In the genomic region with DNA sequence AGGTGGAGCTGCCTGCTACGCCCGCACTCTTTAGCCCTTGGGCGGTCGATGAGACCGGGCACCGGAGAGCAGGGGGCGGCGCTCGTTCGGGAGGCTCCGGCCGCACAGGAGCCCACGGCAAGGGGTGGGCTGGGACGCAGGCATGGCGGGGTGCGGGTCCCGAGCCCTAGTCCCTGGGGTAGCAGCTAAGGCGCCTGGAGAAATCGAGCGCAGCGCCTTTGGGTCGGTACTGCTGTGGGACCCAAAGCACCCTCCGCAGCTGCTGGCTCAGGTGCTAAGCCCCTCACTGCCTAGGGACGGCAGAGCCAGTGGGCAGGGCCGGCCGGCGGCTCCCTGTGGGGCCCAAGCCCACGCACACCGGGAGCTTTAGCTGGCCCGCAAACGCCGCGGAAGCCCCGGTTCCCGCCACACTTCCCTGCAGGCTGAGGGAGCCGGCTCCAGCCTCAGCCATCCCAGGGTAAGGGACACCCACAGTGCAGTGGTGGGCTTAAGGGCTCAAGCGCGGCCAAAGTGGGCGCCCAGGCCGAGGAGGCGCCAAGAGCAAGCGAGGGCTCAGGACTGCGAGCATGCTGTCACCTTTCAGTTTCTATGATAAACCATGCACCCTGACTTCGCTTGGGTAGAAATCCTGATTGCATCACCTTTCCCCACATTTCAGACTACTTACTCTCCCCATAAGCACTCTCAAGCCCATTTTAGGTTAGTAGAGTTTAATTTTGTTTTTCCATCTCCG, we compare ENCODE assay signal across 16 cellular contexts. TPM values are rescaled to one million over a fixed set of nuclear protein-coding genes. Genes with fewer than 3 reads are reported as not detected.
DNase-seq lines count a peak whose midpoint lies in the region; ATAC-seq, FAIRE-seq and TF ChIP-seq lines count a peak whose summit lies in the region.
"Had no signal": no experiment of that assay in that cellular context is flagged by ENCODE, and none has a peak within 500 bp of the region (broad histone marks: within the 10 kb centered on the region; RNA-seq: fewer than 3 reads in every experiment).

No MANE protein-coding gene starts in this region.

- no peak overlapping the region for H3K18ac ChIP-seq in H1 (ENCODE audit: extremely low read depth, low read length)

- H4K5ac ChIP-seq in H1 (ENCODE audit: insufficient read length, low read depth, low read length): no peak overlapping the region

- H3K79me1 ChIP-seq in H1 (ENCODE audit: low read depth, low read length): no peaks in the 10 kb centered on the region

- peak overlapping the region; percentile 29; the same call in 1 of the 2 replicates for H4K8ac ChIP-seq in H1 (ENCODE audit: extremely low read depth, insufficient read depth, low read length)

- POLR2A ChIA-PET in H1 (lab: Charles Lee; ENCODE audit: partially characterized antibody): interaction anchor here (1.3 kb wide), 1 partner anchor 286 kb away, joined by 4 read pairs; no protein-coding TSS in a partner anchor
- POLR2A ChIA-PET in Caco-2 (lab: Charles Lee): no interaction called here

- H4K91ac ChIP-seq in H1 (replicated peaks; ENCODE audit: insufficient read length, low read length): peak overlapping the region; percentile 71

- CTCF ChIA-PET in H1 (lab: Charles Lee; ENCODE audit: partially characterized antibody) (interaction anchor here (0.7 to 4.0 kb wide), 14 partner anchors 12 to 489 kb away, joined by 3 to 34 read pairs (median 4); no protein-coding TSS in a partner anchor), Caco-2 (lab: Charles Lee) (interaction anchor here (1.6 kb wide), 1 partner anchor 52 kb away, joined by 5 read pairs; the partner anchor contains the start of gene MYLIP)

- no peak overlapping the region for H3K56ac ChIP-seq in H1 (replicated peaks; ENCODE audit: insufficient read length, low read depth, low read length)

- H3K4me2 ChIP-seq in GM23338 (no peak overlapping the region), H1 (ENCODE audit: insufficient read depth in 1 of 2, low read depth in 2 of 2, low read length in 2 of 2) (no peak overlapping the region), neural progenitor cell (no peak overlapping the region)

- H3K27ac ChIP-seq in GM23338 (ENCODE audit: low read depth): no peak overlapping the region
- no peak overlapping the region for H3K27ac ChIP-seq in H1 (ENCODE audit: low read depth, low read length)
- H3K27ac ChIP-seq in neural progenitor cell: no peak overlapping the region
- H3K27ac ChIP-seq in SJCRH30: no peak overlapping the region
- H3K27ac ChIP-seq: brain microvascular endothelial cell, SK-N-MC had no signal

- H3K36me3 Mint-ChIP-seq in activated CD4-positive, alpha-beta T cell treated with anti-CD3 and anti-CD28 coated beads, Interleukin-2, amount 10 ng/mL, durations not matched to agents 24 days and 14 days (ENCODE audit: low read depth): peaks cover 12% of the 10 kb centered on the region
- H3K36me3 Mint-ChIP-seq in GM23338 (ENCODE audit: low read depth) (no peaks in the 10 kb centered on the region), neural progenitor cell (no peaks in the 10 kb centered on the region), Caco-2 (ENCODE audit: insufficient read depth, unreplicated experiment) (no peaks in the 10 kb centered on the region)

- H3K9me3 ChIP-seq in H1 (ENCODE audit: insufficient read depth in 2 of 2, low read depth in 1 of 2, low read length in 1 of 2) (no peaks in the 10 kb centered on the region; a peak in 1 of 4 replicates), neural progenitor cell (ENCODE audit: low read depth) (no peaks in the 10 kb centered on the region), Caco-2 (no peaks in the 10 kb centered on the region), SJCRH30 (replicated peaks) (no peaks in the 10 kb centered on the region)

- H3K27me3 ChIP-seq in GM23338 (ENCODE audit: insufficient read depth): no peaks in the 10 kb centered on the region
- H3K27me3 ChIP-seq in H1 (replicated peaks in 1 of 4; ENCODE audit: control insufficient read depth in 3 of 4, extremely low read depth in 1 of 4, insufficient read depth in 3 of 4, low read length in 3 of 4): no peaks in the 10 kb centered on the region
- no peaks in the 10 kb centered on the region for H3K27me3 ChIP-seq in neural progenitor cell
- H3K27me3 ChIP-seq in Caco-2 (replicated peaks; ENCODE audit: control insufficient read depth, insufficient read depth, low read length): no peaks in the 10 kb centered on the region
- no peaks in the 10 kb centered on the region for H3K27me3 ChIP-seq in SJCRH30
- H3K27me3 ChIP-seq: brain microvascular endothelial cell had no signal

- H3K27me3 Mint-ChIP-seq in activated CD4-positive, alpha-beta T cell treated with anti-CD3 and anti-CD28 coated beads, Interleukin-2, amount 10 ng/mL, durations not matched to agents 24 days and 14 days: no peaks in the 10 kb centered on the region
- no peaks in the 10 kb centered on the region for H3K27me3 Mint-ChIP-seq in GM23338 (ENCODE audit: insufficient read depth, low read depth, poor library complexity)
- H3K27me3 Mint-ChIP-seq in neural progenitor cell (ENCODE audit: insufficient read depth, low read depth): peaks cover 13% of the 10 kb centered on the region
- no peaks in the 10 kb centered on the region for H3K27me3 Mint-ChIP-seq in Caco-2 (ENCODE audit: insufficient read depth, unreplicated experiment)

- peak overlapping the region; percentile 96 for H2AFZ ChIP-seq in GM23338
- H2AFZ ChIP-seq in H1 (ENCODE audit: low read length): no peak overlapping the region; the same call in 1 of the 2 replicates
- no peak overlapping the region for H2AFZ ChIP-seq in neural progenitor cell (replicated peaks)

- H3K4me3 Mint-ChIP-seq in activated CD4-positive, alpha-beta T cell treated with anti-CD3 and anti-CD28 coated beads, Interleukin-2, amount 10 ng/mL, durations not matched to agents 24 days and 14 days: peak overlapping the region; percentile 69
- H3K4me3 Mint-ChIP-seq in GM23338 (no peak overlapping the region; the same call in 2 of the 3 replicates), neural progenitor cell (no peak overlapping the region), Caco-2 (ENCODE audit: unreplicated experiment) (no peak overlapping the region)

- no peaks in the 10 kb centered on the region for H3K9me2 ChIP-seq in GM23338 (ENCODE audit: insufficient read depth)

- H3K4ac ChIP-seq in H1 (replicated peaks; ENCODE audit: insufficient read length, low read depth, low read length): no peak overlapping the region

- no peak overlapping the region for H3K4me3 ChIP-seq in GM23338
- no peak overlapping the region for H3K4me3 ChIP-seq in H1 (ENCODE audit: extremely low read depth in 1 of 4, insufficient read depth in 2 of 4, low read depth in 3 of 4, low read length in 4 of 4)
- H3K4me3 ChIP-seq in neural progenitor cell: no peak overlapping the region
- no peak overlapping the region for H3K4me3 ChIP-seq in Caco-2 (ENCODE audit: low read depth, low read length)
- no peak overlapping the region for H3K4me3 ChIP-seq in SJCRH30
- H3K4me3 ChIP-seq: SK-N-MC had no signal

- H2BK5ac ChIP-seq in H1 (ENCODE audit: low read depth, low read length): no peak overlapping the region

- TF ChIP-seq CTCF in GM23338 (conservative IDR thresholded peaks at IDR 0.05; ENCODE audit: low read depth in 2 of 2) (no peak), H1 (IDR thresholded peaks at IDR 0.05; ENCODE audit: control extremely low read depth in 1 of 3, insufficient read depth in 1 of 3, low read depth in 1 of 3, low read length in 3 of 3) (no peak), neural progenitor cell (IDR thresholded peaks at IDR 0.05) (no peak), GM20000 (IDR thresholded peaks at IDR 0.05; ENCODE audit: extremely low read depth, missing control alignments) (no peak), Caco-2 (IDR thresholded peaks at IDR 0.05; ENCODE audit: insufficient read depth in 1 of 2, low read depth in 1 of 2, low read length in 1 of 2, severe bottlenecking in 1 of 2, unreplicated experiment in 1 of 2) (no peak)

- H3K14ac ChIP-seq in H1 (ENCODE audit: insufficient read length): no peak overlapping the region

- peaks cover 18% of the 10 kb centered on the region for H3K9me3 Mint-ChIP-seq in activated CD4-positive, alpha-beta T cell treated with anti-CD3 and anti-CD28 coated beads, Interleukin-2, amount 10 ng/mL, durations not matched to agents 24 days and 14 days
- H3K9me3 Mint-ChIP-seq in GM23338: peaks cover 3% of the 10 kb centered on the region; the same call in 2 of the 3 replicates
- H3K9me3 Mint-ChIP-seq in neural progenitor cell: peaks cover 10% of the 10 kb centered on the region
- peaks cover 14% of the 10 kb centered on the region for H3K9me3 Mint-ChIP-seq in Caco-2 (ENCODE audit: unreplicated experiment)

- BruUV-seq in Caco-2 (replicated peaks; lab: Mats Ljungman, UMichigan): no TSS peak

- H3K23me2 ChIP-seq in H1 (ENCODE audit: low read depth, low read length): no peaks in the 10 kb centered on the region

- H3K9ac ChIP-seq in H1 (replicated peaks in 1 of 4; ENCODE audit: extremely low read depth in 1 of 4, low read depth in 3 of 4, low read length in 3 of 4): no peak overlapping the region
- H3K9ac ChIP-seq in neural progenitor cell: no peak overlapping the region

- H2BK12ac ChIP-seq in H1 (ENCODE audit: low read depth, low read length): no peak overlapping the region

- H2AK5ac ChIP-seq in H1 (ENCODE audit: low read depth, low read length): no peak overlapping the region

- WGBS in H1 (ENCODE audit: extremely low coverage in 1 of 2, insufficient coverage in 1 of 2, insufficient read length in 1 of 2, insufficient replicate concordance in 2 of 2, low coverage in 1 of 2, low lambda C conversion rate in 2 of 2, missing lambda C conversion rate in 1 of 2), 2 experiments: 95% methylated on average over 35 of the region's 45 CpGs; no CpG with 5 or more reads in 1 of the 2 experiments

- H3K4me1 ChIP-seq in GM23338 (ENCODE audit: insufficient read depth) (no peaks in the 10 kb centered on the region), H1 (replicated peaks in 1 of 4; ENCODE audit: control insufficient read depth in 3 of 4, insufficient read depth in 4 of 4, low read length in 3 of 4) (peaks cover 0 to 5% (median 0%) of the 10 kb centered on the region in 4 experiments; a peak in 2 of 7 replicates), neural progenitor cell (no peaks in the 10 kb centered on the region), Caco-2 (peaks cover 54% of the 10 kb centered on the region), SJCRH30 (no peaks in the 10 kb centered on the region)

- H4K20me1 ChIP-seq in GM23338 (replicated peaks; ENCODE audit: insufficient read depth) (no peaks in the 10 kb centered on the region), H1 (replicated peaks in 1 of 2; ENCODE audit: control insufficient read depth in 1 of 2, insufficient read depth in 2 of 2, low read length in 2 of 2) (no peaks in the 10 kb centered on the region), neural progenitor cell (ENCODE audit: low read depth) (no peaks in the 10 kb centered on the region)

- H2BK120ac ChIP-seq in H1 (replicated peaks; ENCODE audit: low read depth, low read length): no peak overlapping the region

- no peak for FAIRE-seq in H1 (lab: Jason Lieb, UNC)
- FAIRE-seq: A204.1, urothelium cell line had no signal

- TF ChIP-seq EP300 in H1 (IDR thresholded peaks at IDR 0.05; ENCODE audit: borderline replicate concordance in 1 of 2, low read depth in 2 of 2, low read length in 2 of 2): no peak

- H3K36me3 ChIP-seq in GM23338 (ENCODE audit: insufficient read depth): no peaks in the 10 kb centered on the region
- no peaks in the 10 kb centered on the region for H3K36me3 ChIP-seq in H1 (ENCODE audit: control insufficient read depth in 2 of 4, insufficient read depth in 4 of 4, low read length in 3 of 4)
- H3K36me3 ChIP-seq in neural progenitor cell: no peaks in the 10 kb centered on the region
- no peaks in the 10 kb centered on the region for H3K36me3 ChIP-seq in Caco-2 (ENCODE audit: control insufficient read depth, insufficient read depth, low read length)
- no peaks in the 10 kb centered on the region for H3K36me3 ChIP-seq in SJCRH30
- H3K36me3 ChIP-seq: brain microvascular endothelial cell had no signal

- no peak for TF ChIP-seq RAD21 in H1 (IDR thresholded peaks at IDR 0.05 in 1 of 2, conservative IDR thresholded peaks at IDR 0.05 in 1 of 2; ENCODE audit: low read depth in 2 of 2, low read length in 2 of 2)

- peak; percentile 64 for ATAC-seq in GM23338
- ATAC-seq: Panc1 had no signal

- peaks cover 21% of the 10 kb centered on the region for H3K4me1 Mint-ChIP-seq in activated CD4-positive, alpha-beta T cell treated with anti-CD3 and anti-CD28 coated beads, Interleukin-2, amount 10 ng/mL, durations not matched to agents 24 days and 14 days
- H3K4me1 Mint-ChIP-seq in GM23338 (peaks cover 6% of the 10 kb centered on the region; the same call in 2 of the 3 replicates), neural progenitor cell (peaks cover 2% of the 10 kb centered on the region), Caco-2 (ENCODE audit: low read depth, unreplicated experiment) (peaks cover 19% of the 10 kb centered on the region)

- H3K23ac ChIP-seq in H1 (ENCODE audit: insufficient read length): no peak overlapping the region

- H3F3A ChIP-seq in GM23338 (replicated peaks; ENCODE audit: low read depth) (no peaks in the 10 kb centered on the region), neural progenitor cell (ENCODE audit: low read depth) (peaks cover 3% of the 10 kb centered on the region)

- H2BK20ac ChIP-seq in H1 (ENCODE audit: low read length): no peak overlapping the region

- no peak for TF ChIP-seq POLR2A in H1 (IDR thresholded peaks at IDR 0.05; ENCODE audit: control extremely low read depth in 1 of 2, low read depth in 2 of 2, low read length in 2 of 2)

- H2BK15ac ChIP-seq in H1 (ENCODE audit: low read length): 0 out of 2 replicates have a peak overlapping the region, but pooled peaks have one; percentile 14

- no peaks in the 10 kb centered on the region for H3K79me2 ChIP-seq in GM23338 (replicated peaks; ENCODE audit: insufficient read depth)
- no peaks in the 10 kb centered on the region for H3K79me2 ChIP-seq in H1 (ENCODE audit: control insufficient read depth in 1 of 2, insufficient read depth in 2 of 2, low read length in 2 of 2)
- H3K79me2 ChIP-seq in neural progenitor cell (ENCODE audit: low read depth): no peaks in the 10 kb centered on the region

- intact Hi-C loops in activated CD4-positive, alpha-beta T cell treated with anti-CD3 and anti-CD28 coated beads, Interleukin-2, amount 10 ng/mL, durations not matched to agents 24 days and 14 days (cut with micrococcal nuclease): loop anchor here (10.0 kb wide), 1 partner anchor 126 kb away; no protein-coding TSS in a partner anchor
- intact Hi-C loops in Caco-2 (cut with micrococcal nuclease; ENCODE audit: unreplicated experiment): loop anchor here (5.0 to 10.0 kb wide), 2 partner anchors 276 to 489 kb away; no protein-coding TSS in a partner anchor

- H3K27ac Mint-ChIP-seq in activated CD4-positive, alpha-beta T cell treated with anti-CD3 and anti-CD28 coated beads, Interleukin-2, amount 10 ng/mL, durations not matched to agents 24 days and 14 days: no peak overlapping the region
- no peak overlapping the region for H3K27ac Mint-ChIP-seq in GM23338
- peak overlapping the region; percentile 18 for H3K27ac Mint-ChIP-seq in neural progenitor cell
- H3K27ac Mint-ChIP-seq in Caco-2 (ENCODE audit: unreplicated experiment): no peak overlapping the region

- DNase-seq in activated CD4-positive, alpha-beta T cell treated with anti-CD3 and anti-CD28 coated beads, Interleukin-2, amount 10 ng/mL, durations not matched to agents 24 days and 14 days: peak; percentile 50
- DNase-seq in activated CD4-positive, alpha-beta T cell treated with anti-CD3 and anti-CD28 coated beads for 1 hour: no peak
- DNase-seq in GM23338 (ENCODE audit: low spot score) (peak; percentile 13), H1 (ENCODE audit: low read depth in 1 of 2, low spot score in 2 of 2) (no peak), neural progenitor cell (ENCODE audit: low spot score) (no peak), GM20000 (ENCODE audit: low spot score) (no peak), Caco-2 (no peak), SJCRH30 (no peak)
- DNase-seq: brain microvascular endothelial cell, naive B cell, NCI-H1417, NCI-H2171 treated with DMSO at 0.1 percent for 48 hours had no signal

RNA-seq across cellular contexts. Expression of gene MYLIP, which starts 52.0 kb away (rescaled TPM):
- total RNA-seq in activated CD4-positive, alpha-beta T cell treated with anti-CD3 and anti-CD28 coated beads, Interleukin-2, amount 10 ng/mL, durations not matched to agents 24 days and 14 days: 18.3 and 18.5 TPM in 2 replicates
- 32.4 and 33.8 TPM in 2 replicates for total RNA-seq in GM23338 (2014; rRNA removed; shearing (Covaris generic))
- polyA plus RNA-seq in GM23338 (2016; fragmentation: Nextera tagmentation; extraction: Ambion mirVana) (26.7 and 28.7 TPM in 2 replicates), H1 (2011; rRNA removed) (20.8 and 21.1 TPM in 2 replicates)
- total RNA-seq in H1 (2021; fragmentation: NEBNext Ultra II Directional; extraction: Animal tissue kit (Norgen Biotek cat#: 25700)): 26.9 and 28.2 TPM in 2 replicates
- polyA plus RNA-seq in H1 (2011; cell fraction: cytosol; rRNA removed): 29.7 TPM
- 29.8 TPM for polyA plus RNA-seq in H1 (2011; cell fraction: nucleus; rRNA removed)
- 22.7 to 26.2 TPM (median 24.0 TPM) in 4 replicates for polyA plus RNA-seq in H1 (2012, experiment 1 of 2)
- polyA plus RNA-seq in H1 (2012, experiment 2 of 2): 6.3 TPM
- polyA plus RNA-seq in H1 (2013, experiment 1 of 2): 13.8 TPM
- 14.5 TPM for polyA plus RNA-seq in H1 (2013, experiment 2 of 2)
- 43.7 and 50.8 TPM in 2 replicates for polyA minus RNA-seq in H1 (2011; rRNA and poly(A)+ RNA removed)
- 27.7 TPM for polyA minus RNA-seq in H1 (2011; cell fraction: cytosol; rRNA and poly(A)+ RNA removed)
- 35.3 TPM for polyA minus RNA-seq in H1 (2011; cell fraction: nucleus; rRNA and poly(A)+ RNA removed)
- total RNA-seq in neural progenitor cell (ENCODE audit: low replicate concordance) (8.0 and 8.2 TPM in 2 replicates), Caco-2 (2022) (46.5 and 48.1 TPM in 2 replicates)
- total RNA-seq in SJCRH30 (2014; rRNA removed; shearing (Covaris generic)): 31.4 and 36.3 TPM in 2 replicates

RNA-seq across cellular contexts. Expression of gene GMPR, which starts 57.5 kb away (rescaled TPM):
- 1.0 and 2.1 TPM in 2 replicates for total RNA-seq in activated CD4-positive, alpha-beta T cell treated with anti-CD3 and anti-CD28 coated beads, Interleukin-2, amount 10 ng/mL, durations not matched to agents 24 days and 14 days
- total RNA-seq in GM23338 (2014; rRNA removed; shearing (Covaris generic)): 0.35 and 1.3 TPM in 2 replicates
- polyA plus RNA-seq in GM23338 (2016; fragmentation: Nextera tagmentation; extraction: Ambion mirVana) (0.23 and 0.64 TPM in 2 replicates), H1 (2011; rRNA removed) (1.2 and 1.7 TPM in 2 replicates)
- 0.99 and 1.2 TPM in 2 replicates for total RNA-seq in H1 (2021; fragmentation: NEBNext Ultra II Directional; extraction: Animal tissue kit (Norgen Biotek cat#: 25700))
- 1.1 TPM for polyA plus RNA-seq in H1 (2011; cell fraction: cytosol; rRNA removed)
- 0.90 TPM for polyA plus RNA-seq in H1 (2011; cell fraction: nucleus; rRNA removed)
- polyA plus RNA-seq in H1 (2012, experiment 1 of 2): 1.1 to 1.8 TPM (median 1.3 TPM) in 4 replicates
- polyA plus RNA-seq in H1 (2012, experiment 2 of 2): 0.94 TPM
- polyA plus RNA-seq in H1 (2013, experiment 1 of 2): 2.0 TPM
- 1.9 TPM for polyA plus RNA-seq in H1 (2013, experiment 2 of 2)
- polyA minus RNA-seq in H1 (2011; rRNA and poly(A)+ RNA removed): 0.24 and 0.57 TPM in 2 replicates
- not detected for polyA minus RNA-seq in H1 (2011; cell fraction: cytosol; rRNA and poly(A)+ RNA removed)
- polyA minus RNA-seq in H1 (2011; cell fraction: nucleus; rRNA and poly(A)+ RNA removed): not detected
- total RNA-seq in neural progenitor cell (ENCODE audit: low replicate concordance) (not detected in 2 replicates), Caco-2 (2022) (1.1 and 1.3 TPM in 2 replicates)
- total RNA-seq in SJCRH30 (2014; rRNA removed; shearing (Covaris generic)): 28.7 and 29.3 TPM in 2 replicates

Comparison
In these comparisons a context has a peak if more than half of its experiments do, and no peak if none do; other contexts are left out.
1. DNase-seq: peak in activated CD4-positive, alpha-beta T cell treated with anti-CD3 and anti-CD28 coated beads, Interleukin-2, amount 10 ng/mL, durations not matched to agents 24 days and 14 days (single experiment) and GM23338 (single experiment); none in activated CD4-positive, alpha-beta T cell treated with anti-CD3 and anti-CD28 coated beads for 1 hour (single experiment), H1 (0 of 2), neural progenitor cell (single experiment), GM20000 (single experiment), Caco-2 (0 of 2) and SJCRH30 (0 of 2).